ENCODE assay signal across 14 cellular contexts in genomic region chr4:139913995-139914394, GRCh38.
DNase-seq lines count a peak whose midpoint lies in the region; ATAC-seq, FAIRE-seq and TF ChIP-seq lines count a peak whose summit lies in the region.
"Had no signal": no experiment of that assay in that cellular context is flagged by ENCODE, and none has a peak within 500 bp of the region (broad histone marks: within the 10 kb centered on the region; RNA-seq: fewer than 3 reads in every experiment).

No MANE protein-coding gene starts in this region.

- in situ Hi-C loops in Panc1 (cut with HindIII; ENCODE audit: low pct_unique_long_range_greater_than_20kb, low sequenced_read_pairs): no loop called here

- peak overlapping the region; percentile 73 to 88 (median 82) for H3K27ac Mint-ChIP-seq in nephron
- no peak overlapping the region for H3K27ac Mint-ChIP-seq in activated naive CD8-positive, alpha-beta T cell treated with anti-CD3 and anti-CD28 coated beads for 36 hours
- H3K27ac Mint-ChIP-seq: activated naive CD4-positive, alpha-beta T cell treated with anti-CD3 and anti-CD28 coated beads for 36 hours; WTC11 had no signal

- peak; percentile 40 for DNase-seq in AG09309 (ENCODE audit: low read depth)
- no peak for DNase-seq in Panc1 (ENCODE audit: low read depth, low spot score)
- DNase-seq in WERI-Rb-1: no peak
- DNase-seq in activated naive CD8-positive, alpha-beta T cell treated with anti-CD3 and anti-CD28 coated beads for 36 hours: no peak
- no peak for DNase-seq in foreskin melanocyte
- DNase-seq: activated naive CD4-positive, alpha-beta T cell treated with anti-CD3 and anti-CD28 coated beads for 36 hours; foreskin keratinocyte; NCI-H2227 treated with DMSO at 0.1 percent for 48 hours; stimulated activated CD4-positive, alpha-beta T cell treated with anti-CD3 and anti-CD28 coated beads, Interleukin-15, amount 100 ng/mL, for 24 hours had no signal

- no peak for TF ChIP-seq CTCF in AG09309 (IDR thresholded peaks at IDR 0.05; ENCODE audit: control insufficient read depth, insufficient read depth, low read depth, low read length, missing control alignments)
- TF ChIP-seq CTCF in Panc1 (IDR thresholded peaks at IDR 0.05): no peak
- TF ChIP-seq CTCF in nephron (IDR thresholded peaks at IDR 0.05; ENCODE audit: unreplicated experiment in 3 of 3): no peak
- no peak for TF ChIP-seq CTCF in WERI-Rb-1 (IDR thresholded peaks at IDR 0.05; ENCODE audit: low read depth, low read length)

- BruUV-seq in Panc1 (replicated peaks; lab: Mats Ljungman, UMichigan): no TSS peak

- H3K36me3 Mint-ChIP-seq in nephron (ENCODE audit: low read depth): peaks cover 4% of the 10 kb centered on the region
- H3K36me3 Mint-ChIP-seq in activated naive CD8-positive, alpha-beta T cell treated with anti-CD3 and anti-CD28 coated beads for 36 hours: no peaks in the 10 kb centered on the region
- H3K36me3 Mint-ChIP-seq: WTC11 had no signal

- peaks cover 90% of the 10 kb centered on the region for H3K4me1 Mint-ChIP-seq in nephron
- H3K4me1 Mint-ChIP-seq in activated naive CD8-positive, alpha-beta T cell treated with anti-CD3 and anti-CD28 coated beads for 36 hours: no peaks in the 10 kb centered on the region

- ATAC-seq in Panc1: no peak
- no peak for ATAC-seq in HG02840 (IDR thresholded peaks at IDR 0.05; ENCODE audit: low FRiP score, unreplicated experiment)
- ATAC-seq: foreskin keratinocyte, WTC11 had no signal

- H3K4me1 ChIP-seq in Panc1 (ENCODE audit: control insufficient read depth, insufficient read depth, low read length): peaks cover 28% of the 10 kb centered on the region
- H3K4me1 ChIP-seq: foreskin keratinocyte had no signal

- no peaks in the 10 kb centered on the region for H3K36me3 ChIP-seq in Panc1 (ENCODE audit: control insufficient read depth, insufficient read depth, low read length)
- no peaks in the 10 kb centered on the region for H3K36me3 ChIP-seq in WERI-Rb-1

- H3K27ac ChIP-seq in Panc1 (ENCODE audit: low read length) (peak overlapping the region; percentile 39; the same call in 1 of the 2 replicates), WERI-Rb-1 (no peak overlapping the region)
- H3K27ac ChIP-seq: foreskin keratinocyte, parathyroid adenoma had no signal

- no peak overlapping the region for H3K4me3 ChIP-seq in AG09309 (ENCODE audit: control insufficient read depth, low read depth, low read length)
- no peak overlapping the region for H3K4me3 ChIP-seq in Panc1 (ENCODE audit: low read depth in 2 of 2, low read length in 2 of 2)
- no peak overlapping the region for H3K4me3 ChIP-seq in WERI-Rb-1 (ENCODE audit: low read depth, low read length)

- H3K27me3 Mint-ChIP-seq in nephron (ENCODE audit: low read depth): no peaks in the 10 kb centered on the region
- H3K27me3 Mint-ChIP-seq in activated naive CD8-positive, alpha-beta T cell treated with anti-CD3 and anti-CD28 coated beads for 36 hours: no peaks in the 10 kb centered on the region

- POLR2A ChIA-PET in Panc1 (lab: Charles Lee): no interaction called here

- CTCF ChIA-PET in Panc1 (lab: Charles Lee): interaction anchor here (0.6 kb wide), 1 partner anchor 145 kb away, joined by 3 read pairs; no protein-coding TSS in a partner anchor

- no peaks in the 10 kb centered on the region for H3K9me3 ChIP-seq in Panc1 (ENCODE audit: control insufficient read depth, insufficient read depth, low read depth, low read length)
- H3K9me3 ChIP-seq in WERI-Rb-1 (ENCODE audit: severe bottlenecking): no peaks in the 10 kb centered on the region

- intact Hi-C loops in Panc1 (cut with micrococcal nuclease; ENCODE audit: unreplicated experiment): no loop called here

- no peak overlapping the region for H3K4me3 Mint-ChIP-seq in nephron
- H3K4me3 Mint-ChIP-seq in activated naive CD8-positive, alpha-beta T cell treated with anti-CD3 and anti-CD28 coated beads for 36 hours: no peak overlapping the region
- H3K4me3 Mint-ChIP-seq: activated naive CD4-positive, alpha-beta T cell treated with anti-CD3 and anti-CD28 coated beads for 36 hours; WTC11 had no signal

- FAIRE-seq in endometrium (lab: Jason Lieb, UNC): peak; percentile 72

- no peaks in the 10 kb centered on the region for H3K27me3 ChIP-seq in Panc1 (ENCODE audit: control insufficient read depth, insufficient read depth, low read length)
- H3K27me3 ChIP-seq in WERI-Rb-1 (ENCODE audit: insufficient read depth, low read depth, severe bottlenecking): no peaks in the 10 kb centered on the region
- H3K27me3 ChIP-seq: foreskin keratinocyte had no signal

- H3K9me3 Mint-ChIP-seq in nephron: no peaks in the 10 kb centered on the region
- H3K9me3 Mint-ChIP-seq in activated naive CD8-positive, alpha-beta T cell treated with anti-CD3 and anti-CD28 coated beads for 36 hours: no peaks in the 10 kb centered on the region
- H3K9me3 Mint-ChIP-seq: activated naive CD4-positive, alpha-beta T cell treated with anti-CD3 and anti-CD28 coated beads for 36 hours; WTC11 had no signal
